In the genomic region with DNA sequence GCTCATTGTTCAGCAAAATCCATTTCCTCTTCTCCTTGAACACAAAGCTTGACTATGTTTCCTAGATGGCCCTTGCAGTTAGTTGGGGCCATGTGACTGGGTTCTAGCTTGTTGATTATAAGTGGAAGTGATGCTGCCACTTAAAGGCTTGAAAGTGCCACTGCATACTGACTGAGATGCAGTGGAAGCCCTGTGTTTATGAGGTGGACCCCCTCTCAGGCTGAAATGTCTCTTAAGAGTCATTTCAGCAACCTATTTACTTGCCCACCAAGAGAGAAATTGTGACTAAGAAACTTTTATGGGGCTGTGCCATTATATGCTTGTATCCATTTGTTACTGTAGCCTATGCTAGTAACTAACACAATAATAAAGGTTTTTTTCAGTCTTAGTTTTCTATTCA, we compare ENCODE assay signal across 8 cellular contexts. TPM values are rescaled to one million over a fixed set of nuclear protein-coding genes. Genes with fewer than 3 reads are reported as not detected.
DNase-seq lines count a peak whose midpoint lies in the region; ATAC-seq and TF ChIP-seq lines count a peak whose summit lies in the region.

No MANE protein-coding gene starts in this region.

- H3K79me2 ChIP-seq in HCT116 (ENCODE audit: insufficient read depth, low read length), result no peaks in the 10 kb centered on the region

- no peaks in the 10 kb centered on the region for H3K27me3 ChIP-seq in HCT116 (ENCODE audit: insufficient read depth, low read length)
- H3K27me3 ChIP-seq in suprapubic skin, result peaks cover 12% of the 10 kb centered on the region
- no peaks in the 10 kb centered on the region for H3K27me3 ChIP-seq in effector memory CD4-positive, alpha-beta T cell (replicated peaks; ENCODE audit: control insufficient read depth, insufficient read depth, low read length, poor library complexity, severe bottlenecking)

- POLR2A ChIA-PET in HCT116 (lab: Charles Lee) (no interaction called here), activated B cell treated with CpG ODN at 0.5 μM for 24 hours (lab: Charles Lee) (interaction anchor here (1.0 to 1.4 kb wide), 3 partner anchors 10 to 38 kb away, joined by 3 to 4 read pairs (median 4); no protein-coding TSS in a partner anchor)

- H3K9me3 ChIP-seq in HCT116 (ENCODE audit: control insufficient read depth in 1 of 2, insufficient read depth in 1 of 2, low read depth in 1 of 2, low read length in 2 of 2), result no peaks in the 10 kb centered on the region
- no peaks in the 10 kb centered on the region for H3K9me3 ChIP-seq in suprapubic skin
- no peaks in the 10 kb centered on the region for H3K9me3 ChIP-seq in effector memory CD4-positive, alpha-beta T cell (ENCODE audit: control insufficient read depth, low read length)

- no peak overlapping the region for H3K27ac Mint-ChIP-seq in activated B cell treated with CpG ODN at 0.5 μM for 24 hours

- no peak for TF ChIP-seq POLR2A in HCT116 (IDR thresholded peaks at IDR 0.05; ENCODE audit: borderline replicate concordance, extremely low read depth, insufficient read depth, insufficient read length)
- no peak for TF ChIP-seq POLR2A in suprapubic skin (IDR thresholded peaks at IDR 0.05)

- BruUV-seq in HCT116 (replicated peaks; lab: Mats Ljungman, UMichigan), result no TSS peak

- no peaks in the 10 kb centered on the region for H3K4me1 ChIP-seq in HCT116 (ENCODE audit: control insufficient read depth in 1 of 2, insufficient read depth in 2 of 2, low read length in 2 of 2)
- no peaks in the 10 kb centered on the region for H3K4me1 ChIP-seq in suprapubic skin
- H3K4me1 ChIP-seq in effector memory CD4-positive, alpha-beta T cell (ENCODE audit: control insufficient read depth, insufficient read depth, low read length, poor library complexity, severe bottlenecking), result peaks cover 5% of the 10 kb centered on the region

- peaks cover 3% of the 10 kb centered on the region for H3K4me1 Mint-ChIP-seq in activated B cell treated with CpG ODN at 0.5 μM for 24 hours

- RAD21 ChIA-PET in HCT116 (lab: Charles Lee; ENCODE audit: low non-redundant PET in 1 of 2, low total read pairs in 2 of 2, uncharacterized antibody in 2 of 2, unreplicated experiment in 2 of 2), result no interaction called here

- TF ChIP-seq RAD21 in HCT116 (IDR thresholded peaks at IDR 0.05; ENCODE audit: low read depth), result peak; percentile 51

- no peaks in the 10 kb centered on the region for H3K36me3 Mint-ChIP-seq in activated B cell treated with CpG ODN at 0.5 μM for 24 hours (ENCODE audit: low read depth)

- TF ChIP-seq CTCF in HCT116 (IDR thresholded peaks at IDR 0.05 in 2 of 3, conservative IDR thresholded peaks at IDR 0.05 in 1 of 3; ENCODE audit: borderline replicate concordance in 1 of 3, insufficient read depth in 1 of 3, low read depth in 2 of 3, low read length in 2 of 3) (peak; percentile 28 to 55 (median 50); a peak in 5 of 6 replicates), activated B cell treated with CpG ODN at 0.5 μM for 24 hours (IDR thresholded peaks at IDR 0.05) (no peak), suprapubic skin (IDR thresholded peaks at IDR 0.05) (peak; percentile 22 to 26)

- peak; percentile 84 for ATAC-seq in HCT116
- peak; percentile 84 for ATAC-seq in activated B cell treated with CpG ODN at 0.5 μM for 24 hours (ENCODE audit: low read depth)
- peak; percentile 77 for ATAC-seq in left ventricle myocardium superior
- no peak for ATAC-seq in HG03432 (IDR thresholded peaks at IDR 0.05; ENCODE audit: unreplicated experiment)

- H3K27ac ChIP-seq in HCT116 (ENCODE audit: low read depth, low read length) (no peak overlapping the region), suprapubic skin (no peak overlapping the region)
- no peak overlapping the region for H3K27ac ChIP-seq in effector memory CD4-positive, alpha-beta T cell (ENCODE audit: insufficient read depth, low read length, poor library complexity, severe bottlenecking)

- no peaks in the 10 kb centered on the region for H3K9me2 ChIP-seq in HCT116 (ENCODE audit: insufficient read depth)

- no peak overlapping the region for H3K4me2 ChIP-seq in HCT116 (ENCODE audit: low read length)

- no peak overlapping the region for H3K9ac ChIP-seq in HCT116 (ENCODE audit: low read length)

- H3K4me3 ChIP-seq in HCT116 (replicated peaks in 1 of 2; ENCODE audit: low read depth in 1 of 2, low read length in 2 of 2), result no peak overlapping the region
- H3K4me3 ChIP-seq in suprapubic skin, result no peak overlapping the region
- no peak overlapping the region for H3K4me3 ChIP-seq in effector memory CD4-positive, alpha-beta T cell (ENCODE audit: insufficient read depth, low read depth, low read length, poor library complexity, severe bottlenecking)

- no peaks in the 10 kb centered on the region for H3K9me3 Mint-ChIP-seq in activated B cell treated with CpG ODN at 0.5 μM for 24 hours

- no peak overlapping the region for H3K4me3 Mint-ChIP-seq in activated B cell treated with CpG ODN at 0.5 μM for 24 hours

- no peaks in the 10 kb centered on the region for H4K20me1 ChIP-seq in HCT116 (ENCODE audit: insufficient read depth)

- intact Hi-C loops in HCT116 (cut with micrococcal nuclease) (no loop called here), activated B cell treated with CpG ODN at 0.5 μM for 24 hours (cut with micrococcal nuclease) (loop anchor here (1.0 to 10.0 kb wide), 6 partner anchors 38 to 626 kb away; partner anchors contain the start of gene RPLP1), left ventricle myocardium superior (cut with micrococcal nuclease) (loop anchor here (10.0 kb wide), 1 partner anchor 254 kb away; the partner anchor contains the start of gene CORO2B)

- TF ChIP-seq EP300 in suprapubic skin (IDR thresholded peaks at IDR 0.05), result no peak

- no peaks in the 10 kb centered on the region for H3K36me3 ChIP-seq in HCT116 (ENCODE audit: control insufficient read depth in 1 of 2, insufficient read depth in 2 of 2, low read length in 2 of 2)
- H3K36me3 ChIP-seq in suprapubic skin, result no peaks in the 10 kb centered on the region
- no peaks in the 10 kb centered on the region for H3K36me3 ChIP-seq in effector memory CD4-positive, alpha-beta T cell (ENCODE audit: control insufficient read depth, insufficient read depth, low read length)

- peak; percentile 30 for DNase-seq in DMS114 treated with DMSO at 0.1 percent for 48 hours (lab: John Stamatoyannopoulos, UW; ENCODE audit: unreplicated experiment)
- DNase-seq in HCT116 (ENCODE audit: low read depth, low spot score), result no peak
- DNase-seq in activated B cell treated with CpG ODN at 0.5 μM for 24 hours, result no peak
- DNase-seq in left ventricle myocardium superior, result no peak
- no peak for DNase-seq in suprapubic skin (ENCODE audit: low spot score in 2 of 2)
- no peak for DNase-seq in effector memory CD4-positive, alpha-beta T cell
- DNase-seq in NCI-H2029 treated with DMSO at 0.1 percent for 48 hours (lab: John Stamatoyannopoulos, UW), result no peak

- CTCF ChIA-PET in HCT116 (lab: Charles Lee), result interaction anchor here (1.3 to 1.9 kb wide), 3 partner anchors 45 to 96 kb away, joined by 5 to 7 read pairs (median 6); no protein-coding TSS in a partner anchor
- CTCF ChIA-PET in activated B cell treated with CpG ODN at 0.5 μM for 24 hours (lab: Charles Lee), result interaction anchor here (0.7 to 4.4 kb wide), 22 partner anchors 8 to 274 kb away, joined by 3 to 41 read pairs (median 4); partner anchors contain the start of gene ANP32A

- peaks cover 4% of the 10 kb centered on the region for H3K27me3 Mint-ChIP-seq in activated B cell treated with CpG ODN at 0.5 μM for 24 hours

- no peak overlapping the region for H2AFZ ChIP-seq in HCT116 (ENCODE audit: low read depth, low read length, poor library complexity, severe bottlenecking)

TF ChIP-seq in HCT116, 20 proteins besides CTCF, POLR2A, EP300 and RAD21 (continues in another document):
- TF ChIP-seq SRF (IDR thresholded peaks at IDR 0.05; ENCODE audit: low read depth), result no peak
- no peak for TF ChIP-seq REST (IDR thresholded peaks at IDR 0.05; ENCODE audit: low read depth)
- no peak for TF ChIP-seq CEBPB (IDR thresholded peaks at IDR 0.05; ENCODE audit: low read depth)

RNA-seq across cellular contexts. Expression of gene ANP32A, which starts 8.4 kb away (rescaled TPM):
- 220 TPM for total RNA-seq in HCT116 (2021; ENCODE audit: unreplicated experiment)
- 121 and 151 TPM in 2 replicates for polyA plus RNA-seq in HCT116 (2012)
- total RNA-seq in activated B cell treated with CpG ODN at 0.5 μM for 24 hours, result 199 and 218 TPM in 2 replicates
- 138 TPM for total RNA-seq in left ventricle myocardium superior
- total RNA-seq in suprapubic skin, result 100 to 1,000 TPM in 1 of 4 donors, 10 to 100 TPM in 3; 25.5 to 101 (median 31.3) TPM
